8 cellular contexts compared by ENCODE assay signal in genomic region chr1:153532769-153533599, GRCh38. TPM values are rescaled to one million over a fixed set of nuclear protein-coding genes. Genes with fewer than 3 reads are reported as not detected.
A peak's percentile ranks its signal among the peaks of the same experiment; 100 is the strongest.
DNase-seq lines count a peak whose midpoint lies in the region; ATAC-seq, FAIRE-seq and TF ChIP-seq lines count a peak whose summit lies in the region.

No MANE protein-coding gene starts in this region.

- peaks cover 29% of the 10 kb centered on the region for H3K4me1 ChIP-seq in A549
- peaks cover 18% of the 10 kb centered on the region for H3K4me1 ChIP-seq in ectodermal cell (ENCODE audit: control insufficient read depth, insufficient read depth, low read length)

- peak; percentile 92 for TF ChIP-seq CTCF in A549 (IDR thresholded peaks at IDR 0.05)
- TF ChIP-seq CTCF in activated CD8-positive, alpha-beta T cell treated with anti-CD3 and anti-CD28 coated beads for 36 hours (IDR thresholded peaks at IDR 0.05), result peak; percentile 87
- TF ChIP-seq CTCF in lower leg skin (IDR thresholded peaks at IDR 0.05), result peak in 2 of 3 donors; percentile 57 to 80

- POLR2A ChIA-PET in A549 (lab: Yijun Ruan, JAX), result interaction anchor here (0.6 to 7.0 kb wide), 12 partner anchors 12 to 458 kb away, joined by 3 to 114 read pairs (median 4); partner anchors contain the start of genes CHTOP, INTS3, RPS27 and S100A13
- POLR2A ChIA-PET in activated CD8-positive, alpha-beta T cell treated with anti-CD3 and anti-CD28 coated beads for 36 hours (lab: Charles Lee), result interaction anchor here (0.7 to 7.9 kb wide), 11 partner anchors 13 to 137 kb away, joined by 3 to 97 read pairs (median 4); partner anchors contain the start of genes CHTOP, S100A2, S100A3 and S100A4

- H3K4me3 ChIP-seq in A549 (peak overlapping the region; percentile 68), ectodermal cell (ENCODE audit: insufficient read depth, low read depth, low read length) (peak overlapping the region; percentile 14), lower leg skin (ENCODE audit: low read depth, poor library complexity, severe bottlenecking) (no peak overlapping the region)

- peaks cover 17% of the 10 kb centered on the region for H3K36me3 Mint-ChIP-seq in activated CD8-positive, alpha-beta T cell treated with anti-CD3 and anti-CD28 coated beads for 36 hours (ENCODE audit: low read depth)

- FAIRE-seq in A549 (lab: Jason Lieb, UNC) (no peak), H54 (lab: Jason Lieb, UNC) (no peak)

- TF ChIP-seq EP300 in A549 (IDR thresholded peaks at IDR 0.05), result no peak

- TF ChIP-seq POLR2A in A549 (IDR thresholded peaks at IDR 0.05; ENCODE audit: low read length), result peak; percentile 40
- peak; percentile 63 for TF ChIP-seq POLR2A in H54 (IDR thresholded peaks at IDR 0.05; ENCODE audit: low read depth, low read length)
- TF ChIP-seq POLR2A in lower leg skin (IDR thresholded peaks at IDR 0.05), result no peak

- peak; percentile 36 to 63 for ATAC-seq in A549
- ATAC-seq in activated CD8-positive, alpha-beta T cell treated with anti-CD3 and anti-CD28 coated beads for 36 hours, result peak; percentile 19

- peak overlapping the region; percentile 95 for H3K4me3 Mint-ChIP-seq in activated CD8-positive, alpha-beta T cell treated with anti-CD3 and anti-CD28 coated beads for 36 hours

- H3K9me3 Mint-ChIP-seq in activated CD8-positive, alpha-beta T cell treated with anti-CD3 and anti-CD28 coated beads for 36 hours, result no peaks in the 10 kb centered on the region

- peaks cover 4% of the 10 kb centered on the region for H3K27me3 ChIP-seq in ectodermal cell (ENCODE audit: control insufficient read depth, insufficient read depth, low read length, poor library complexity, severe bottlenecking)

- CTCF ChIA-PET in A549 (lab: Yijun Ruan, JAX), result interaction anchor here (0.5 to 18.2 kb wide), 50 partner anchors 10 to 412 kb away, joined by 3 to 471 read pairs (median 4); partner anchors contain the start of genes CHTOP, ILF2, PGLYRP4 and S100A1
- CTCF ChIA-PET in activated CD8-positive, alpha-beta T cell treated with anti-CD3 and anti-CD28 coated beads for 36 hours (lab: Charles Lee), result interaction anchor here (0.7 to 5.5 kb wide), 34 partner anchors 8 to 435 kb away, joined by 3 to 191 read pairs (median 5); partner anchors contain the start of genes CHTOP, CREB3L4, S100A1 and S100A13

- no peaks in the 10 kb centered on the region for H3K27me3 Mint-ChIP-seq in activated CD8-positive, alpha-beta T cell treated with anti-CD3 and anti-CD28 coated beads for 36 hours

- peak overlapping the region; percentile 98 to 100 for H3K27ac ChIP-seq in A549
- no peak overlapping the region for H3K27ac ChIP-seq in ectodermal cell (ENCODE audit: insufficient read depth, low read depth, low read length, poor library complexity, severe bottlenecking)

- H3K9me3 ChIP-seq in A549 (no peaks in the 10 kb centered on the region), ectodermal cell (ENCODE audit: control insufficient read depth, low read length) (no peaks in the 10 kb centered on the region)

- H3K4me2 ChIP-seq in A549, result peak overlapping the region; percentile 97

- DNase-seq in A549 (ENCODE audit: low read depth in 1 of 2, low spot score in 1 of 2) (peak; percentile 91 to 93), H54 (ENCODE audit: insufficient read length, low spot score) (peak; percentile 82), NCI-H748 (lab: John Stamatoyannopoulos, UW; ENCODE audit: unreplicated experiment) (peak; percentile 93), lower leg skin (ENCODE audit: low spot score in 2 of 2) (peak; percentile 89 to 98), NCI-H1048 (lab: John Stamatoyannopoulos, UW) (no peak)
- DNase-seq in activated CD8-positive, alpha-beta T cell treated with anti-CD3 and anti-CD28 coated beads for 36 hours, result peak; percentile 86
- DNase-seq in stimulated activated CD4-positive, alpha-beta T cell treated with anti-CD3 and anti-CD28 coated beads, Interleukin-2, amount 100 ng/mL, for 24 hours, result peak; percentile 83 to 86

- no peaks in the 10 kb centered on the region for H3K36me3 ChIP-seq in ectodermal cell (ENCODE audit: control insufficient read depth, insufficient read depth, low read length)

- H3K4me1 Mint-ChIP-seq in activated CD8-positive, alpha-beta T cell treated with anti-CD3 and anti-CD28 coated beads for 36 hours (ENCODE audit: low read depth), result peaks cover 61% of the 10 kb centered on the region

- intact Hi-C loops in activated CD8-positive, alpha-beta T cell treated with anti-CD3 and anti-CD28 coated beads for 36 hours (cut with micrococcal nuclease), result loop anchor here (2.0 kb wide), 1 partner anchor 36 kb away; no protein-coding TSS in a partner anchor
- intact Hi-C loops in lower leg skin (cut with DNase I; ENCODE audit: low total_unique reads), result loop anchor here (2.0 to 10.0 kb wide), 2 partner anchors 36 to 92 kb away; partner anchors contain the start of genes S100A1 and S100A13

- TF ChIP-seq RAD21 in A549 (conservative IDR thresholded peaks at IDR 0.05 in 1 of 2, IDR thresholded peaks at IDR 0.05 in 1 of 2), result peak; percentile 87 to 91

- 11% methylated on average over 30 of the region's 34 CpGs for WGBS in A549 (ENCODE audit: missing lambda C conversion rate)
- 10 to 12% methylated on average over 34 of the region's 34 CpGs for WGBS in ectodermal cell, 2 experiments
- 15 to 18% methylated on average over 34 of the region's 34 CpGs for WGBS in lower leg skin, 2 donors

- H3K27ac Mint-ChIP-seq in activated CD8-positive, alpha-beta T cell treated with anti-CD3 and anti-CD28 coated beads for 36 hours, result peak overlapping the region; percentile 96

TF ChIP-seq in A549, 52 proteins besides CTCF, POLR2A, EP300 and RAD21 (continues in another document):
- TF ChIP-seq GATA3 (IDR thresholded peaks at IDR 0.05; ENCODE audit: borderline replicate concordance) (no peak), CEBPB (IDR thresholded peaks at IDR 0.05) (0 out of 4 replicates have a peak, but pooled peaks of 1 of the 2 experiments have one; percentile 11)

RNA-seq across cellular contexts. Expression of gene S100A6, which starts 2.8 kb away (rescaled TPM):
- 898 and 1,226 TPM in 2 replicates for polyA plus RNA-seq in A549 (2011; rRNA removed)
- polyA plus RNA-seq in A549 (2012; cell fraction: cytosol; rRNA removed), result 1,879 and 1,929 TPM in 2 replicates
- 562 and 1,121 TPM in 2 replicates for polyA plus RNA-seq in A549 (2012; cell fraction: nucleus; rRNA removed)
- 2,810 to 4,567 TPM (median 3,552 TPM) in 3 replicates for polyA plus RNA-seq in A549 (2017; fragmentation: RNase III; extraction: RNeasy Plus Mini Kit Qiagen cat#74134 plus additional on column Dnase treatment)
- 472 and 476 TPM in 2 replicates for polyA minus RNA-seq in A549 (2011; rRNA and poly(A)+ RNA removed)
- total RNA-seq in activated CD8-positive, alpha-beta T cell treated with anti-CD3 and anti-CD28 coated beads for 36 hours, result 100 to 1,000 TPM; 200 to 211 TPM
- polyA plus RNA-seq in ectodermal cell (2013, experiment 1 of 4), result 18.3 TPM
- 15.7 TPM for polyA plus RNA-seq in ectodermal cell (2013, experiment 2 of 4)
- polyA plus RNA-seq in ectodermal cell (2013, experiment 3 of 4), result 23.8 TPM
- 24.5 TPM for polyA plus RNA-seq in ectodermal cell (2013, experiment 4 of 4)
- total RNA-seq in lower leg skin, result 100 to 1,000 TPM; 147 to 251 (median 192) TPM

RNA-seq across cellular contexts. Expression of gene S100A5, which starts 7.8 kb away (rescaled TPM):
- polyA plus RNA-seq in A549 (2011; rRNA removed) (0.48 and 0.68 TPM in 2 replicates), A549 (2017; fragmentation: RNase III; extraction: RNeasy Plus Mini Kit Qiagen cat#74134 plus additional on column Dnase treatment) (0.17 to 0.57 TPM (median 0.45 TPM) in 3 replicates)
- polyA plus RNA-seq in A549 (2012; cell fraction: cytosol; rRNA removed), result 0.52 and 1.1 TPM in 2 replicates
- polyA plus RNA-seq in A549 (2012; cell fraction: nucleus; rRNA removed), result 0.92 and 1.3 TPM in 2 replicates
- not detected in 2 replicates for polyA minus RNA-seq in A549 (2011; rRNA and poly(A)+ RNA removed)
- total RNA-seq in activated CD8-positive, alpha-beta T cell treated with anti-CD3 and anti-CD28 coated beads for 36 hours, result 1 to 10 TPM; 1.1 to 1.2 TPM
- polyA plus RNA-seq in ectodermal cell (2013, experiment 1 of 4), result not detected
- not detected for polyA plus RNA-seq in ectodermal cell (2013, experiment 2 of 4)
- not detected for polyA plus RNA-seq in ectodermal cell (2013, experiment 3 of 4)
- not detected for polyA plus RNA-seq in ectodermal cell (2013, experiment 4 of 4)
- not detected for total RNA-seq in lower leg skin

RNA-seq across cellular contexts. Expression of gene S100A4, which starts 12.6 kb away (rescaled TPM):
- polyA plus RNA-seq in A549 (2011; rRNA removed) (590 and 814 TPM in 2 replicates), A549 (2017; fragmentation: RNase III; extraction: RNeasy Plus Mini Kit Qiagen cat#74134 plus additional on column Dnase treatment) (2,180 to 3,189 TPM (median 2,584 TPM) in 3 replicates)
- polyA plus RNA-seq in A549 (2012; cell fraction: cytosol; rRNA removed), result 813 and 885 TPM in 2 replicates
- 347 and 601 TPM in 2 replicates for polyA plus RNA-seq in A549 (2012; cell fraction: nucleus; rRNA removed)
- polyA minus RNA-seq in A549 (2011; rRNA and poly(A)+ RNA removed), result 170 and 175 TPM in 2 replicates
- total RNA-seq in activated CD8-positive, alpha-beta T cell treated with anti-CD3 and anti-CD28 coated beads for 36 hours, result 100 to 1,000 TPM; 109 to 118 TPM
- 69.9 TPM for polyA plus RNA-seq in ectodermal cell (2013, experiment 1 of 4)
- polyA plus RNA-seq in ectodermal cell (2013, experiment 2 of 4), result 54.3 TPM
- polyA plus RNA-seq in ectodermal cell (2013, experiment 3 of 4), result 78.0 TPM
- 72.3 TPM for polyA plus RNA-seq in ectodermal cell (2013, experiment 4 of 4)
- total RNA-seq in lower leg skin, result 100 to 1,000 TPM in 3 of 4 donors, 10 to 100 TPM in 1; 94.4 to 215 (median 146) TPM

RNA-seq across cellular contexts. Expression of gene S100A3, which starts 16.1 kb away (rescaled TPM):
- polyA plus RNA-seq in A549 (2011; rRNA removed) (25.0 and 25.4 TPM in 2 replicates), A549 (2017; fragmentation: RNase III; extraction: RNeasy Plus Mini Kit Qiagen cat#74134 plus additional on column Dnase treatment) (71.1 to 88.9 TPM (median 74.0 TPM) in 3 replicates)
- 73.2 and 85.8 TPM in 2 replicates for polyA plus RNA-seq in A549 (2012; cell fraction: cytosol; rRNA removed)
- polyA plus RNA-seq in A549 (2012; cell fraction: nucleus; rRNA removed), result 64.8 and 72.8 TPM in 2 replicates
- polyA minus RNA-seq in A549 (2011; rRNA and poly(A)+ RNA removed), result 16.9 and 18.6 TPM in 2 replicates
- total RNA-seq in activated CD8-positive, alpha-beta T cell treated with anti-CD3 and anti-CD28 coated beads for 36 hours, result not detected
- polyA plus RNA-seq in ectodermal cell (2013, experiment 1 of 4), result not detected
- 0.39 TPM for polyA plus RNA-seq in ectodermal cell (2013, experiment 2 of 4)
- 0.37 TPM for polyA plus RNA-seq in ectodermal cell (2013, experiment 3 of 4)
- 0.77 TPM for polyA plus RNA-seq in ectodermal cell (2013, experiment 4 of 4)
- total RNA-seq in lower leg skin, result 10 to 100 TPM in 1 of 4 donors, 1 to 10 TPM in 2, not detected in 1; 1.2 to 78.2 (median 2.2) TPM

RNA-seq across cellular contexts. Expression of gene S100A2, which starts 32.7 kb away (rescaled TPM):
- polyA plus RNA-seq in A549 (2011; rRNA removed) (5.1 and 6.0 TPM in 2 replicates), A549 (2017; fragmentation: RNase III; extraction: RNeasy Plus Mini Kit Qiagen cat#74134 plus additional on column Dnase treatment) (13.4 to 19.5 TPM (median 15.9 TPM) in 3 replicates)
- polyA plus RNA-seq in A549 (2012; cell fraction: cytosol; rRNA removed), result 7.8 and 10.9 TPM in 2 replicates
- 5.6 and 8.3 TPM in 2 replicates for polyA plus RNA-seq in A549 (2012; cell fraction: nucleus; rRNA removed)
- 1.5 and 2.8 TPM in 2 replicates for polyA minus RNA-seq in A549 (2011; rRNA and poly(A)+ RNA removed)
- under 1 TPM in 1 of 2 experiments, not detected in 1; 0.50 TPM for total RNA-seq in activated CD8-positive, alpha-beta T cell treated with anti-CD3 and anti-CD28 coated beads for 36 hours
- polyA plus RNA-seq in ectodermal cell (2013, experiment 1 of 4), result not detected
- not detected for polyA plus RNA-seq in ectodermal cell (2013, experiment 2 of 4)
- polyA plus RNA-seq in ectodermal cell (2013, experiment 3 of 4), result not detected
- not detected for polyA plus RNA-seq in ectodermal cell (2013, experiment 4 of 4)
- total RNA-seq in lower leg skin, result 100 to 1,000 TPM in 1 of 4 donors, 10 to 100 TPM in 3; 71.5 to 143 (median 96.4) TPM

Comparison
In these comparisons a context has a peak if more than half of its experiments do, and no peak if none do; other contexts are left out.
1. POLR2A ChIP-seq: peak in A549 (single experiment) and H54 (single experiment); none in lower leg skin (0 of 2).
2. Peak in every context shown above with its lines, with median percentiles within 50 percentile points of each other: CTCF ChIP-seq.